ENCODE assay signal across 22 cellular contexts in genomic region chr11:69129647-69130046, GRCh38. TPM values are rescaled to one million over a fixed set of nuclear protein-coding genes. Genes with fewer than 3 reads are reported as not detected.
DNase-seq lines count a peak whose midpoint lies in the region; ATAC-seq, FAIRE-seq and TF ChIP-seq lines count a peak whose summit lies in the region.
"Had no signal": no experiment of that assay in that cellular context is flagged by ENCODE, and none has a peak within 500 bp of the region (broad histone marks: within the 10 kb centered on the region; RNA-seq: fewer than 3 reads in every experiment).

No MANE protein-coding gene starts in this region.

- H3K36me3 ChIP-seq in CD4-positive, CD25-positive, alpha-beta regulatory T cell (ENCODE audit: control insufficient read depth, insufficient read depth, low read length): no peaks in the 10 kb centered on the region
- H3K36me3 ChIP-seq in kidney (ENCODE audit: control insufficient read depth in 1 of 2, insufficient read depth in 2 of 2, low read length in 2 of 2) (no peaks in the 10 kb centered on the region), upper lobe of right lung (no peaks in the 10 kb centered on the region)

- H4K20me1 ChIP-seq in H9 (ENCODE audit: control insufficient read depth, insufficient read depth, insufficient read length): no peaks in the 10 kb centered on the region

- no peak for DNase-seq in CD4-positive, CD25-positive, alpha-beta regulatory T cell
- peak; percentile 18 for DNase-seq in H9
- peak; percentile 22 for DNase-seq in kidney
- peak; percentile 46 for DNase-seq in upper lobe of right lung
- DNase-seq in MV-4-11 (lab: John Stamatoyannopoulos, UW): no peak
- DNase-seq: ACHN; AML-193; CD4-positive, alpha-beta memory T cell; DMS 273 treated with DMSO at 0.1 percent for 48 hours; DMS53; DND-41; EL; KG1 had no signal

- FAIRE-seq in kidney (lab: Jason Lieb, UNC): no peak
- FAIRE-seq: GM12878, GM19239, H54, HepG2 had no signal

- H2BK120ac ChIP-seq in H9 (ENCODE audit: low read depth, low read length, poor library complexity, severe bottlenecking): no peak overlapping the region

- H3K56ac ChIP-seq in H9 (ENCODE audit: insufficient read length, low read depth, low read length): no peak overlapping the region

- no peak overlapping the region for H4K8ac ChIP-seq in H9 (replicated peaks; ENCODE audit: insufficient read length, low read depth, low read length)

- no peaks in the 10 kb centered on the region for H3K36me3 Mint-ChIP-seq in CD4-positive, CD25-positive, alpha-beta regulatory T cell
- peaks cover 15 to 28% (median 15%) of the 10 kb centered on the region in 3 experiments; a peak in 5 of 7 replicates for H3K36me3 Mint-ChIP-seq in H9 (ENCODE audit: insufficient read depth in 1 of 3, low read depth in 3 of 3)

- H3K4me2 ChIP-seq in H9 (ENCODE audit: insufficient read depth, insufficient read length, low read length): no peak overlapping the region
- H3K4me2 ChIP-seq: GM23338 had no signal

- no peak overlapping the region for H2AK5ac ChIP-seq in H9 (ENCODE audit: insufficient read length, low read length)

- H3K9ac ChIP-seq in H9 (ENCODE audit: extremely low read depth, insufficient read length, low read length): no peak overlapping the region
- H3K9ac ChIP-seq in kidney (ENCODE audit: low read length in 2 of 2): no peak overlapping the region

- no peaks in the 10 kb centered on the region for H3K79me1 ChIP-seq in H9 (ENCODE audit: insufficient read depth, low read depth, low read length, poor library complexity, severe bottlenecking)

- H3K9me3 ChIP-seq in CD4-positive, CD25-positive, alpha-beta regulatory T cell (ENCODE audit: control insufficient read depth in 2 of 2, low read length in 2 of 2): no peaks in the 10 kb centered on the region
- H3K9me3 ChIP-seq in H9 (ENCODE audit: control insufficient read depth, low read depth, low read length) (peaks cover 10% of the 10 kb centered on the region), kidney (ENCODE audit: control insufficient read depth in 1 of 2, low read length in 2 of 2) (peaks cover 0 to 9% of the 10 kb centered on the region in 2 donors), upper lobe of right lung (no peaks in the 10 kb centered on the region)

- ATAC-seq in CD4-positive, CD25-positive, alpha-beta regulatory T cell (ENCODE audit: low read depth in 2 of 2): no peak
- ATAC-seq in upper lobe of right lung (no peak), HG03378 (IDR thresholded peaks at IDR 0.05; ENCODE audit: unreplicated experiment) (no peak), GM21360 (IDR thresholded peaks at IDR 0.05; ENCODE audit: unreplicated experiment) (no peak)
- ATAC-seq: GM12878, GM23338, HepG2 had no signal

- no peak overlapping the region for H3K23ac ChIP-seq in H9 (ENCODE audit: insufficient read length, low read depth, low read length)

- peaks cover 3 to 20% (median 12%) of the 10 kb centered on the region in 4 donors for H3K4me1 Mint-ChIP-seq in CD4-positive, CD25-positive, alpha-beta regulatory T cell
- peaks cover 5 to 10% of the 10 kb centered on the region in 2 experiments for H3K4me1 Mint-ChIP-seq in H9

- H2BK5ac ChIP-seq in H9 (ENCODE audit: insufficient read length, low read length): no peak overlapping the region

- no peak overlapping the region for H2BK20ac ChIP-seq in H9 (ENCODE audit: low read depth, low read length, poor library complexity, severe bottlenecking)

- no peak for TF ChIP-seq CTCF in H9 (conservative IDR thresholded peaks at IDR 0.05)
- no peak for TF ChIP-seq CTCF in kidney (IDR thresholded peaks at IDR 0.05; ENCODE audit: borderline replicate concordance, extremely low read depth, insufficient read depth)
- TF ChIP-seq CTCF in upper lobe of right lung (IDR thresholded peaks at IDR 0.05): no peak

- no peak overlapping the region for H2BK12ac ChIP-seq in H9 (ENCODE audit: insufficient read length, low read depth, low read length)

- H4K91ac ChIP-seq in H9 (ENCODE audit: insufficient read length, low read depth, low read length): no peak overlapping the region

- H3K79me2 ChIP-seq in H9 (ENCODE audit: insufficient read depth, low read length): no peaks in the 10 kb centered on the region

- H2BK15ac ChIP-seq in H9 (ENCODE audit: low read depth, low read length): no peak overlapping the region

- no peak overlapping the region for H3K4me3 ChIP-seq in CD4-positive, CD25-positive, alpha-beta regulatory T cell (ENCODE audit: low read depth, low read length)
- H3K4me3 ChIP-seq in kidney (ENCODE audit: low read length in 2 of 2): no peak overlapping the region
- no peak overlapping the region for H3K4me3 ChIP-seq in upper lobe of right lung
- H3K4me3 ChIP-seq: GM12878, GM23338 had no signal

- H3K27me3 ChIP-seq in CD4-positive, CD25-positive, alpha-beta regulatory T cell (ENCODE audit: control insufficient read depth, insufficient read depth, low read length): no peaks in the 10 kb centered on the region
- H3K27me3 ChIP-seq in H9 (ENCODE audit: insufficient read depth, low read length): no peaks in the 10 kb centered on the region
- H3K27me3 ChIP-seq in upper lobe of right lung: no peaks in the 10 kb centered on the region

- peaks cover 0 to 5% (median 3%) of the 10 kb centered on the region in 7 donors for H3K9me3 Mint-ChIP-seq in CD4-positive, CD25-positive, alpha-beta regulatory T cell
- H3K9me3 Mint-ChIP-seq in H9: peaks cover 27 to 30% of the 10 kb centered on the region in 2 experiments

- H3K18ac ChIP-seq in H9 (ENCODE audit: insufficient read length, low read depth, low read length): no peak overlapping the region

- no peak overlapping the region for H3K4ac ChIP-seq in H9 (ENCODE audit: low read depth, low read length)

- no CpG with 5 or more reads among the region's 7 CpGs for WGBS in H9 (ENCODE audit: extremely low coverage, insufficient read length, low lambda C conversion rate)

- intact Hi-C loops in kidney (cut with DNase I) (no loop called here), upper lobe of right lung (cut with DNase I) (no loop called here)

- H3K4me3 Mint-ChIP-seq in CD4-positive, CD25-positive, alpha-beta regulatory T cell: no peak overlapping the region
- no peak overlapping the region for H3K4me3 Mint-ChIP-seq in H9
- H3K4me3 Mint-ChIP-seq: CD4-positive, alpha-beta memory T cell; GM23338 had no signal

- H4K5ac ChIP-seq in H9 (ENCODE audit: insufficient read length, low read depth, low read length): no peak overlapping the region

- H3K4me1 ChIP-seq in CD4-positive, CD25-positive, alpha-beta regulatory T cell (ENCODE audit: control insufficient read depth, insufficient read depth, low read length, poor library complexity, severe bottlenecking): peaks cover 10% of the 10 kb centered on the region
- no peaks in the 10 kb centered on the region for H3K4me1 ChIP-seq in H9 (ENCODE audit: insufficient read depth, low read length)
- peaks cover 12 to 15% of the 10 kb centered on the region in 2 donors for H3K4me1 ChIP-seq in kidney (ENCODE audit: control insufficient read depth in 1 of 2, insufficient read depth in 1 of 2, low read depth in 1 of 2, low read length in 2 of 2)
- peaks cover 5% of the 10 kb centered on the region for H3K4me1 ChIP-seq in upper lobe of right lung

- H3T11ph ChIP-seq in H9 (ENCODE audit: low read length): no peak overlapping the region

- no peak overlapping the region for H3K27ac ChIP-seq in CD4-positive, CD25-positive, alpha-beta regulatory T cell (ENCODE audit: insufficient read depth, low read length, poor library complexity, severe bottlenecking)
- no peak overlapping the region for H3K27ac ChIP-seq in H9 (ENCODE audit: insufficient read length, low read depth, low read length)
- H3K27ac ChIP-seq in kidney (ENCODE audit: low read depth in 2 of 2, low read length in 2 of 2): no peak overlapping the region
- H3K27ac ChIP-seq in upper lobe of right lung: no peak overlapping the region
- H3K27ac ChIP-seq: C4-2B had no signal

- H3K23me2 ChIP-seq in H9 (ENCODE audit: insufficient read length, low read depth, low read length, poor library complexity, severe bottlenecking): no peaks in the 10 kb centered on the region

- H3K27me3 Mint-ChIP-seq in CD4-positive, CD25-positive, alpha-beta regulatory T cell: no peaks in the 10 kb centered on the region
- peaks cover 6% of the 10 kb centered on the region for H3K27me3 Mint-ChIP-seq in H9 (ENCODE audit: low read depth)
- H3K27me3 Mint-ChIP-seq: CD4-positive, alpha-beta memory T cell had no signal

- no peak overlapping the region for H2AFZ ChIP-seq in H9 (ENCODE audit: low read length)
- H2AFZ ChIP-seq: GM23338 had no signal

- H3K27ac Mint-ChIP-seq in CD4-positive, CD25-positive, alpha-beta regulatory T cell: peak overlapping the region in 2 of 3 donors; percentile 52 to 75
- H3K27ac Mint-ChIP-seq in H9: no peak overlapping the region
- H3K27ac Mint-ChIP-seq: GM23338 had no signal

- no peak overlapping the region for H3K14ac ChIP-seq in H9 (ENCODE audit: insufficient read depth, low read length)

RNA-seq across cellular contexts. Expression of gene SMIM38, which starts 26.1 kb away (rescaled TPM):
- 1.3 TPM for total RNA-seq in CD4-positive, CD25-positive, alpha-beta regulatory T cell
- under 1 TPM in 2 of 4 donors, not detected in 2; 0.07 to 0.11 TPM for polyA plus RNA-seq in CD4-positive, CD25-positive, alpha-beta regulatory T cell
- total RNA-seq in H9 (2021) (0.09 and 0.13 TPM in 2 replicates), kidney (0.63 TPM), upper lobe of right lung (not detected)
- 0.19 TPM for polyA plus RNA-seq in kidney (ENCODE audit: insufficient read depth, low read depth, low replicate concordance)
- total RNA-seq: G401 had no signal
- polyA plus RNA-seq: CD4-positive, alpha-beta memory T cell; GM23338 had no signal

Comparison
In these comparisons a context has a peak if more than half of its experiments do, and no peak if none do; other contexts are left out.
1. DNase-seq: peak in H9 (single experiment), kidney (single experiment) and upper lobe of right lung (single experiment); none in CD4-positive, CD25-positive, alpha-beta regulatory T cell (0 of 3) and MV-4-11 (single experiment).
2. H3K27ac Mint-ChIP-seq: peak in CD4-positive, CD25-positive, alpha-beta regulatory T cell (2 of 3); none in H9 (0 of 3).